Comparison of ENCODE assay signal across 1 cellular context in the genomic region with DNA sequence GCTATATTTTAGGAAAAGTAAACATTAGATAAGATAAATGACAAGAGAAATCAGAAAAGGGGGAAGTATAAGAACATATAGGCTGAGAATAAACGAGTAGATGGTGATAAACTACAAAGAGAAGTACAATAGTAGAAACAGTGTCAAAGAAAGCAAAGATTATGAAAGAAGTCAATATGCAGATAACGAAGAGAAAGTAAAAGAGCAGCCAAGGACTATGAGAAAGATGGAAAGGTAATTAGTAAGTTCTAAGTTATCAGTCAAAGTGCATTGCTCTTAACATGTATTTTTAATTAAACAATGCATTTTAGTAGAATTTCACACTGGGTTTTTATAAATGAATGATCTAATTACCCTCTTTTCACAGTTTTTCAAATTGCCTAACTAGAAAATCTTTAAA.
TF ChIP-seq lines count a peak whose summit lies in the region.

No MANE protein-coding gene starts in this region.

TF ChIP-seq in SK-N-SH, 30 proteins besides CTCF, POLR2A, EP300 and RAD21 (continued from another document):
- TF ChIP-seq, protein P1, sequence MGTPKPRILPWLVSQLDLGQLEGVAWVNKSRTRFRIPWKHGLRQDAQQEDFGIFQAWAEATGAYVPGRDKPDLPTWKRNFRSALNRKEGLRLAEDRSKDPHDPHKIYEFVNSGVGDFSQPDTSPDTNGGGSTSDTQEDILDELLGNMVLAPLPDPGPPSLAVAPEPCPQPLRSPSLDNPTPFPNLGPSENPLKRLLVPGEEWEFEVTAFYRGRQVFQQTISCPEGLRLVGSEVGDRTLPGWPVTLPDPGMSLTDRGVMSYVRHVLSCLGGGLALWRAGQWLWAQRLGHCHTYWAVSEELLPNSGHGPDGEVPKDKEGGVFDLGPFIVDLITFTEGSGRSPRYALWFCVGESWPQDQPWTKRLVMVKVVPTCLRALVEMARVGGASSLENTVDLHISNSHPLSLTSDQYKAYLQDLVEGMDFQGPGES (IDR thresholded peaks at IDR 0.05; ENCODE audit: low read depth, low read length), result no peak
- TF ChIP-seq YY1 (IDR thresholded peaks at IDR 0.05; ENCODE audit: low read depth) (no peak), EZH2phosphoT487 (IDR thresholded peaks at IDR 0.05; ENCODE audit: borderline replicate concordance, low read depth) (no peak), POLR2AphosphoS5 (IDR thresholded peaks at IDR 0.05; ENCODE audit: low read depth, low read length) (no peak), TEAD4 (IDR thresholded peaks at IDR 0.05; ENCODE audit: borderline replicate concordance, insufficient read depth) (no peak), NFIC (IDR thresholded peaks at IDR 0.05; ENCODE audit: borderline replicate concordance) (no peak), ELF1 (IDR thresholded peaks at IDR 0.05) (no peak), FOXM1 (IDR thresholded peaks at IDR 0.05; ENCODE audit: low read depth) (no peak), FOSL2 (IDR thresholded peaks at IDR 0.05; ENCODE audit: borderline replicate concordance, low read depth) (no peak), MEF2A (IDR thresholded peaks at IDR 0.05; ENCODE audit: borderline replicate concordance, low read depth) (no peak), MXI1 (IDR thresholded peaks at IDR 0.05; ENCODE audit: low read depth, low read length) (no peak), TAF1 (IDR thresholded peaks at IDR 0.05; ENCODE audit: borderline replicate concordance, low read depth, low read length) (no peak), GABPA (IDR thresholded peaks at IDR 0.05; ENCODE audit: low read depth) (no peak)
- TF ChIP-seq, protein P2, sequence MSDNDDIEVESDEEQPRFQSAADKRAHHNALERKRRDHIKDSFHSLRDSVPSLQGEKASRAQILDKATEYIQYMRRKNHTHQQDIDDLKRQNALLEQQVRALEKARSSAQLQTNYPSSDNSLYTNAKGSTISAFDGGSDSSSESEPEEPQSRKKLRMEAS (IDR thresholded peaks at IDR 0.05; ENCODE audit: low read depth), result no peak
- TF ChIP-seq, protein P3, sequence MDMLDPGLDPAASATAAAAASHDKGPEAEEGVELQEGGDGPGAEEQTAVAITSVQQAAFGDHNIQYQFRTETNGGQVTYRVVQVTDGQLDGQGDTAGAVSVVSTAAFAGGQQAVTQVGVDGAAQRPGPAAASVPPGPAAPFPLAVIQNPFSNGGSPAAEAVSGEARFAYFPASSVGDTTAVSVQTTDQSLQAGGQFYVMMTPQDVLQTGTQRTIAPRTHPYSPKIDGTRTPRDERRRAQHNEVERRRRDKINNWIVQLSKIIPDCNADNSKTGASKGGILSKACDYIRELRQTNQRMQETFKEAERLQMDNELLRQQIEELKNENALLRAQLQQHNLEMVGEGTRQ (IDR thresholded peaks at IDR 0.05; ENCODE audit: borderline replicate concordance, low read depth, low read length), result no peak
- TF ChIP-seq, protein P4, sequence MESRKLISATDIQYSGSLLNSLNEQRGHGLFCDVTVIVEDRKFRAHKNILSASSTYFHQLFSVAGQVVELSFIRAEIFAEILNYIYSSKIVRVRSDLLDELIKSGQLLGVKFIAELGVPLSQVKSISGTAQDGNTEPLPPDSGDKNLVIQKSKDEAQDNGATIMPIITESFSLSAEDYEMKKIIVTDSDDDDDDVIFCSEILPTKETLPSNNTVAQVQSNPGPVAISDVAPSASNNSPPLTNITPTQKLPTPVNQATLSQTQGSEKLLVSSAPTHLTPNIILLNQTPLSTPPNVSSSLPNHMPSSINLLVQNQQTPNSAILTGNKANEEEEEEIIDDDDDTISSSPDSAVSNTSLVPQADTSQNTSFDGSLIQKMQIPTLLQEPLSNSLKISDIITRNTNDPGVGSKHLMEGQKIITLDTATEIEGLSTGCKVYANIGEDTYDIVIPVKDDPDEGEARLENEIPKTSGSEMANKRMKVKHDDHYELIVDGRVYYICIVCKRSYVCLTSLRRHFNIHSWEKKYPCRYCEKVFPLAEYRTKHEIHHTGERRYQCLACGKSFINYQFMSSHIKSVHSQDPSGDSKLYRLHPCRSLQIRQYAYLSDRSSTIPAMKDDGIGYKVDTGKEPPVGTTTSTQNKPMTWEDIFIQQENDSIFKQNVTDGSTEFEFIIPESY (IDR thresholded peaks at IDR 0.05; ENCODE audit: borderline replicate concordance, low read depth), result no peak
- TF ChIP-seq, protein P5, sequence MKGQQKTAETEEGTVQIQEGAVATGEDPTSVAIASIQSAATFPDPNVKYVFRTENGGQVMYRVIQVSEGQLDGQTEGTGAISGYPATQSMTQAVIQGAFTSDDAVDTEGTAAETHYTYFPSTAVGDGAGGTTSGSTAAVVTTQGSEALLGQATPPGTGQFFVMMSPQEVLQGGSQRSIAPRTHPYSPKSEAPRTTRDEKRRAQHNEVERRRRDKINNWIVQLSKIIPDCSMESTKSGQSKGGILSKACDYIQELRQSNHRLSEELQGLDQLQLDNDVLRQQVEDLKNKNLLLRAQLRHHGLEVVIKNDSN (IDR thresholded peaks at IDR 0.05; ENCODE audit: borderline replicate concordance, low read depth), result no peak
